Comparison of ENCODE assay signal across 18 cellular contexts in the genomic region with DNA sequence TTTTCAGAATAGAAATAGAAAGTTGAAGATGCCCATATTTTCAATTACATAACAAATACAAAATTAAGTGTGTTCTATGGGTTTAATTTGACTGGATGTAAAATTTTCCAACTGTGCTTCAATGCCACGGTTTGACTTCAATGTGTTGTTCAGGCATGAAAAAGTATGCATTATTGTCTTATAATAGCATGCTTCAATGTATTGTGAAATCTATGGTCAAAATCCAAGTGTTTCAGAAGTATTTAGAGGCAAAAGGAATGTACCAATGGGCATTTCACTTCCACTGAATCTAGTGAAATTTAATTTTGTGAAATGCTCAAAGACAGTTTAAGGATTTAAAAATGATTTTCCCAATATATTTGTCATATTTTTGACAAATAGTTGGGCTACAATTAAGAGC. TPM values are rescaled to one million over a fixed set of nuclear protein-coding genes. Genes with fewer than 3 reads are reported as not detected.
"Had no signal": no experiment of that assay in that cellular context is flagged by ENCODE, and none has a peak within 500 bp of the region (broad histone marks: within the 10 kb centered on the region; RNA-seq: fewer than 3 reads in every experiment).

No MANE protein-coding gene starts in this region.

- H3K4me3 ChIP-seq: esophagus squamous epithelium, left lung, mucosa of descending colon, ovary, sigmoid colon, thyroid gland, uterus had no signal

- H3K27ac ChIP-seq: esophagus squamous epithelium, left lung, ovary, sigmoid colon, thyroid gland, uterus had no signal

- H3K27me3 ChIP-seq: esophagus squamous epithelium, left lung, ovary, sigmoid colon, thyroid gland, uterus had no signal

- DNase-seq: activated CD4-positive, alpha-beta T cell treated with anti-CD3 and anti-CD28 coated beads, Interleukin-2, amount 50 U/mL, for 1 hour; activated CD8-positive, alpha-beta memory T cell treated with anti-CD3 and anti-CD28 coated beads for 24 hours; activated naive CD4-positive, alpha-beta T cell treated with anti-CD3 and anti-CD28 coated beads for 36 hours; activated naive CD8-positive, alpha-beta T cell treated with anti-CD3 and anti-CD28 coated beads, Interleukin-2, amount 50 U/mL, for 24 hours; esophagus squamous epithelium; kidney; left lung; mucosa of descending colon; naive thymus-derived CD4-positive, alpha-beta T cell; ovary; sigmoid colon; stimulated activated CD4-positive, alpha-beta T cell treated with anti-CD3 and anti-CD28 coated beads, Interleukin-12 subunit alpha, Interleukin-12 subunit beta, amount 100 ng/mL, for 4 hours; stimulated activated CD4-positive, alpha-beta T cell treated with anti-CD3 and anti-CD28 coated beads, Interleukin-2, amount 100 ng/mL, for 24 hours; SW 1271; thyroid gland; uterus had no signal

- H3K36me3 ChIP-seq: esophagus squamous epithelium, left lung, ovary, thyroid gland, uterus had no signal

- FAIRE-seq: colon, endometrium, kidney had no signal

- H3K4me1 ChIP-seq: left lung, thyroid gland, uterus had no signal

- H3K9me3 ChIP-seq: esophagus squamous epithelium, left lung, mucosa of descending colon, ovary, sigmoid colon, thyroid gland, uterus had no signal

RNA-seq across cellular contexts. Expression of gene NEK10, which starts 16.0 kb away (rescaled TPM):
- polyA plus RNA-seq: naive thymus-derived CD4-positive, alpha-beta T cell had no signal
